8 cellular contexts compared by ENCODE assay signal in genomic region chr20:62643521-62644043, GRCh38. TPM values are rescaled to one million over a fixed set of nuclear protein-coding genes. Genes with fewer than 3 reads are reported as not detected.
DNase-seq lines count a peak whose midpoint lies in the region; ATAC-seq and TF ChIP-seq lines count a peak whose summit lies in the region.

No MANE protein-coding gene starts in this region.

- no peak for DNase-seq in activated CD4-positive, alpha-beta T cell treated with anti-CD3 and anti-CD28 coated beads, Interleukin-2, amount 10 ng/mL, durations not matched to agents 24 days and 14 days
- DNase-seq in activated CD4-positive, alpha-beta T cell treated with anti-CD3 and anti-CD28 coated beads for 48 hours = no peak
- no peak for DNase-seq in activated T-helper 2 cell treated with anti-CD3 and anti-CD28 coated beads, Interferon-gamma antibody, Interleukin-2, Interleukin-4, amounts not matched to agents 10 μg/mL and 5 μg/mL and 100 μg/mL, durations not matched to agents 14 hours and 24 hours and 36 hours (ENCODE audit: low spot score)
- DNase-seq in kidney epithelial cell (ENCODE audit: low read depth) = no peak
- no peak for DNase-seq in testis
- DNase-seq in GOT3 (lab: John Stamatoyannopoulos, UW) = no peak
- no peak for DNase-seq in NCI-H2081 treated with DMSO at 0.1 percent for 48 hours (lab: John Stamatoyannopoulos, UW)

- H3K27ac Mint-ChIP-seq in activated CD4-positive, alpha-beta T cell treated with anti-CD3 and anti-CD28 coated beads, Interleukin-2, amount 10 ng/mL, durations not matched to agents 24 days and 14 days = peak overlapping the region; percentile 29
- H3K27ac Mint-ChIP-seq in activated T-helper 2 cell treated with anti-CD3 and anti-CD28 coated beads, Interferon-gamma antibody, Interleukin-2, Interleukin-4, amounts not matched to agents 10 μg/mL and 5 μg/mL and 100 μg/mL, durations not matched to agents 14 hours and 24 hours and 36 hours = no peak overlapping the region

- peaks cover 30% of the 10 kb centered on the region for H3K4me1 Mint-ChIP-seq in activated CD4-positive, alpha-beta T cell treated with anti-CD3 and anti-CD28 coated beads, Interleukin-2, amount 10 ng/mL, durations not matched to agents 24 days and 14 days
- peaks cover 26% of the 10 kb centered on the region for H3K4me1 Mint-ChIP-seq in activated T-helper 2 cell treated with anti-CD3 and anti-CD28 coated beads, Interferon-gamma antibody, Interleukin-2, Interleukin-4, amounts not matched to agents 10 μg/mL and 5 μg/mL and 100 μg/mL, durations not matched to agents 14 hours and 24 hours and 36 hours (ENCODE audit: low read depth)

- H3K27ac ChIP-seq in testis = peak overlapping the region in 1 of 2 donors; percentile 86

- no peak for ATAC-seq in GM21576 (IDR thresholded peaks at IDR 0.05; ENCODE audit: unreplicated experiment)

- TF ChIP-seq POLR2A in testis (IDR thresholded peaks at IDR 0.05) = no peak

- H3K36me3 ChIP-seq in kidney epithelial cell (ENCODE audit: control insufficient read depth, insufficient read depth, low read length) = no peaks in the 10 kb centered on the region
- no peaks in the 10 kb centered on the region for H3K36me3 ChIP-seq in testis (ENCODE audit: low read depth, missing control alignments)

- peaks cover 21% of the 10 kb centered on the region for H3K36me3 Mint-ChIP-seq in activated CD4-positive, alpha-beta T cell treated with anti-CD3 and anti-CD28 coated beads, Interleukin-2, amount 10 ng/mL, durations not matched to agents 24 days and 14 days (ENCODE audit: low read depth)
- H3K36me3 Mint-ChIP-seq in activated T-helper 2 cell treated with anti-CD3 and anti-CD28 coated beads, Interferon-gamma antibody, Interleukin-2, Interleukin-4, amounts not matched to agents 10 μg/mL and 5 μg/mL and 100 μg/mL, durations not matched to agents 14 hours and 24 hours and 36 hours (ENCODE audit: low read depth) = peaks cover 18% of the 10 kb centered on the region

- H3K4me1 ChIP-seq in testis = peaks cover 28% of the 10 kb centered on the region

- intact Hi-C loops in activated CD4-positive, alpha-beta T cell treated with anti-CD3 and anti-CD28 coated beads, Interleukin-2, amount 10 ng/mL, durations not matched to agents 24 days and 14 days (cut with micrococcal nuclease) = loop anchor here (1.0 kb wide), 1 partner anchor 8 kb away; no protein-coding TSS in a partner anchor
- intact Hi-C loops in activated T-helper 2 cell treated with anti-CD3 and anti-CD28 coated beads, Interferon-gamma antibody, Interleukin-2, Interleukin-4, amounts not matched to agents 10 μg/mL and 5 μg/mL and 100 μg/mL, durations not matched to agents 14 hours and 24 hours and 36 hours (cut with micrococcal nuclease) = loop anchor here (2.0 to 5.0 kb wide), 2 partner anchors 41 to 151 kb away; no protein-coding TSS in a partner anchor
- intact Hi-C loops in testis (cut with DNase I; ENCODE audit: low total_unique reads) = no loop called here

- H3K4me3 Mint-ChIP-seq in activated CD4-positive, alpha-beta T cell treated with anti-CD3 and anti-CD28 coated beads, Interleukin-2, amount 10 ng/mL, durations not matched to agents 24 days and 14 days = peak overlapping the region; percentile 88
- peak overlapping the region; percentile 80 for H3K4me3 Mint-ChIP-seq in activated T-helper 2 cell treated with anti-CD3 and anti-CD28 coated beads, Interferon-gamma antibody, Interleukin-2, Interleukin-4, amounts not matched to agents 10 μg/mL and 5 μg/mL and 100 μg/mL, durations not matched to agents 14 hours and 24 hours and 36 hours (ENCODE audit: low read depth)

- H3K27me3 ChIP-seq in kidney epithelial cell (ENCODE audit: control insufficient read depth, insufficient read depth, low read length) (peaks cover 2% of the 10 kb centered on the region), testis (no peaks in the 10 kb centered on the region)

- H3K27me3 Mint-ChIP-seq in activated CD4-positive, alpha-beta T cell treated with anti-CD3 and anti-CD28 coated beads, Interleukin-2, amount 10 ng/mL, durations not matched to agents 24 days and 14 days = peaks cover 5% of the 10 kb centered on the region
- peaks cover 6% of the 10 kb centered on the region for H3K27me3 Mint-ChIP-seq in activated T-helper 2 cell treated with anti-CD3 and anti-CD28 coated beads, Interferon-gamma antibody, Interleukin-2, Interleukin-4, amounts not matched to agents 10 μg/mL and 5 μg/mL and 100 μg/mL, durations not matched to agents 14 hours and 24 hours and 36 hours (ENCODE audit: low read depth)

- H3K9me3 ChIP-seq in testis = no peaks in the 10 kb centered on the region

- no peaks in the 10 kb centered on the region for H3K9me3 Mint-ChIP-seq in activated CD4-positive, alpha-beta T cell treated with anti-CD3 and anti-CD28 coated beads, Interleukin-2, amount 10 ng/mL, durations not matched to agents 24 days and 14 days
- no peaks in the 10 kb centered on the region for H3K9me3 Mint-ChIP-seq in activated T-helper 2 cell treated with anti-CD3 and anti-CD28 coated beads, Interferon-gamma antibody, Interleukin-2, Interleukin-4, amounts not matched to agents 10 μg/mL and 5 μg/mL and 100 μg/mL, durations not matched to agents 14 hours and 24 hours and 36 hours

- H3K4me3 ChIP-seq in kidney epithelial cell (ENCODE audit: low read depth, low read length) (peak overlapping the region; percentile 77), testis (peak overlapping the region; percentile 56 to 59)

- WGBS in testis, 2 donors = 41 to 56% methylated on average over 1 to 14 of the region's 14 CpGs

- TF ChIP-seq CTCF in kidney epithelial cell (IDR thresholded peaks at IDR 0.05; ENCODE audit: insufficient read depth, low read length, poor library complexity, severe bottlenecking) = no peak
- TF ChIP-seq CTCF in testis (IDR thresholded peaks at IDR 0.05) = no peak

RNA-seq across cellular contexts. Expression of gene SLCO4A1, which starts 1.3 kb away (rescaled TPM):
- total RNA-seq in activated CD4-positive, alpha-beta T cell treated with anti-CD3 and anti-CD28 coated beads, Interleukin-2, amount 10 ng/mL, durations not matched to agents 24 days and 14 days = 57.8 and 67.3 TPM in 2 replicates
- total RNA-seq in activated T-helper 2 cell treated with anti-CD3 and anti-CD28 coated beads, Interferon-gamma antibody, Interleukin-2, Interleukin-4, amounts not matched to agents 10 μg/mL and 5 μg/mL and 100 μg/mL, durations not matched to agents 14 hours and 24 hours and 36 hours = 59.2 and 61.1 TPM in 2 replicates
- 38.6 and 49.7 TPM in 2 replicates for total RNA-seq in kidney epithelial cell
- 10 to 100 TPM in 1 of 2 donors, 1 to 10 TPM in 1; 9.8 to 14.2 TPM for total RNA-seq in testis
- 4.2 TPM for polyA plus RNA-seq in testis (ENCODE audit: insufficient read depth, low read depth, low replicate concordance)
